Comparison of ENCODE assay signal across 11 cellular contexts in genomic region chr7:92646966-92647625, GRCh38. TPM values are rescaled to one million over a fixed set of nuclear protein-coding genes. Genes with fewer than 3 reads are reported as not detected.
DNase-seq lines count a peak whose midpoint lies in the region; ATAC-seq and TF ChIP-seq lines count a peak whose summit lies in the region.
"Had no signal": no experiment of that assay in that cellular context is flagged by ENCODE, and none has a peak within 500 bp of the region (broad histone marks: within the 10 kb centered on the region; RNA-seq: fewer than 3 reads in every experiment).

No MANE protein-coding gene starts in this region.

- DNase-seq in thyroid gland (no peak), DMS114 treated with DMSO at 0.1 percent for 48 hours (lab: John Stamatoyannopoulos, UW; ENCODE audit: unreplicated experiment) (no peak), GM10266 (ENCODE audit: extremely low spot score) (no peak), HEK293T (ENCODE audit: extremely low spot score) (no peak)
- DNase-seq: glutamatergic neuron, GOT3 had no signal

- intact Hi-C loops in thyroid gland (cut with DNase I), result no loop called here

- no peak for TF ChIP-seq POLR2A in thyroid gland (IDR thresholded peaks at IDR 0.05)

- H3K9ac ChIP-seq in OCI-LY3 (ENCODE audit: low read length), result no peak overlapping the region

- H3K4me1 ChIP-seq in OCI-LY3 (ENCODE audit: low read length) (peaks cover 68% of the 10 kb centered on the region), thyroid gland (peaks cover 0 to 7% of the 10 kb centered on the region in 2 donors)

- ATAC-seq in GM18858 (IDR thresholded peaks at IDR 0.05; ENCODE audit: unreplicated experiment) (peak; percentile 35), GM21786 (IDR thresholded peaks at IDR 0.05; ENCODE audit: unreplicated experiment) (peak; percentile 46)

- CTCF ChIA-PET in HEK293T (lab: Yijun Ruan, JAX), result no interaction called here

- H3K27ac ChIP-seq in OCI-LY3 (ENCODE audit: low read length) (peak overlapping the region; percentile 60; the same call in 1 of the 2 replicates), layer of hippocampus (ENCODE audit: low read depth, low read length) (peak overlapping the region; percentile 49), thyroid gland (no peak overlapping the region)
- H3K27ac ChIP-seq: thoracic aorta had no signal

- POLR2A ChIA-PET in HEK293T (lab: Yijun Ruan, JAX), result no interaction called here

- WGBS in thyroid gland, 2 donors, result 91 to 94% methylated on average over 5 of the region's 5 CpGs

- H3K36me3 ChIP-seq in OCI-LY3 (replicated peaks; ENCODE audit: low read depth, low read length) (peaks cover 9% of the 10 kb centered on the region), thyroid gland (no peaks in the 10 kb centered on the region)
- H3K36me3 ChIP-seq: thoracic aorta had no signal

- H3K9me3 ChIP-seq in OCI-LY3 (ENCODE audit: insufficient read depth, low read length) (no peaks in the 10 kb centered on the region), thyroid gland (no peaks in the 10 kb centered on the region)
- H3K9me3 ChIP-seq: thoracic aorta had no signal

- H3K4me3 ChIP-seq in OCI-LY3 (ENCODE audit: low read length) (peak overlapping the region; percentile 53), thyroid gland (replicated peaks in 1 of 3) (no peak overlapping the region)
- H3K4me3 ChIP-seq: thoracic aorta had no signal

- H2AFZ ChIP-seq in OCI-LY3 (ENCODE audit: low read depth, low read length), result no peak overlapping the region

- peak overlapping the region; percentile 70 for H3K4me2 ChIP-seq in OCI-LY3 (ENCODE audit: low read length)

- H4K20me1 ChIP-seq in OCI-LY3 (ENCODE audit: insufficient read depth, low read length), result no peaks in the 10 kb centered on the region

- TF ChIP-seq CTCF in OCI-LY3 (IDR thresholded peaks at IDR 0.05; ENCODE audit: low read depth, low read length) (no peak), thyroid gland (IDR thresholded peaks at IDR 0.05) (no peak), GM10266 (IDR thresholded peaks at IDR 0.05; ENCODE audit: control insufficient read depth, insufficient read depth, low read depth, missing control alignments) (no peak)

- H3K79me2 ChIP-seq in OCI-LY3 (ENCODE audit: low read length), result peaks cover 36% of the 10 kb centered on the region

- H3K27me3 ChIP-seq in OCI-LY3 (ENCODE audit: low read depth, low read length), result no peaks in the 10 kb centered on the region
- no peaks in the 10 kb centered on the region for H3K27me3 ChIP-seq in layer of hippocampus (ENCODE audit: control insufficient read depth, insufficient read depth, low read length)
- no peaks in the 10 kb centered on the region for H3K27me3 ChIP-seq in thyroid gland

TF ChIP-seq in HEK293T, 16 proteins besides CTCF, POLR2A, EP300 and RAD21:
- TF ChIP-seq LEF1 (IDR thresholded peaks at IDR 0.05; ENCODE audit: borderline replicate concordance), result no peak
- TF ChIP-seq CTBP1 (IDR thresholded peaks at IDR 0.05; ENCODE audit: borderline replicate concordance), result no peak
- no peak for TF ChIP-seq ARNT (IDR thresholded peaks at IDR 0.05)
- TF ChIP-seq FOXA1 (IDR thresholded peaks at IDR 0.05), result no peak
- TF ChIP-seq FOXM1 (IDR thresholded peaks at IDR 0.05; ENCODE audit: borderline replicate concordance), result no peak
- no peak for TF ChIP-seq NFRKB (IDR thresholded peaks at IDR 0.05)
- TF ChIP-seq ZNF384 (IDR thresholded peaks at IDR 0.05), result no peak
- TF ChIP-seq, protein P1, sequence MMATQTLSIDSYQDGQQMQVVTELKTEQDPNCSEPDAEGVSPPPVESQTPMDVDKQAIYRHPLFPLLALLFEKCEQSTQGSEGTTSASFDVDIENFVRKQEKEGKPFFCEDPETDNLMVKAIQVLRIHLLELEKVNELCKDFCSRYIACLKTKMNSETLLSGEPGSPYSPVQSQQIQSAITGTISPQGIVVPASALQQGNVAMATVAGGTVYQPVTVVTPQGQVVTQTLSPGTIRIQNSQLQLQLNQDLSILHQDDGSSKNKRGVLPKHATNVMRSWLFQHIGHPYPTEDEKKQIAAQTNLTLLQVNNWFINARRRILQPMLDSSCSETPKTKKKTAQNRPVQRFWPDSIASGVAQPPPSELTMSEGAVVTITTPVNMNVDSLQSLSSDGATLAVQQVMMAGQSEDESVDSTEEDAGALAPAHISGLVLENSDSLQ (IDR thresholded peaks at IDR 0.05), result no peak
- no peak for TF ChIP-seq TARDBP (IDR thresholded peaks at IDR 0.05)
- TF ChIP-seq ELF4 (IDR thresholded peaks at IDR 0.05), result no peak
- TF ChIP-seq L3MBTL2 (conservative IDR thresholded peaks at IDR 0.05), result no peak
- TF ChIP-seq FOXK2 (IDR thresholded peaks at IDR 0.05), result no peak
- no peak for TF ChIP-seq BHLHE40 (IDR thresholded peaks at IDR 0.05; ENCODE audit: borderline replicate concordance)
- TF ChIP-seq SUZ12 (IDR thresholded peaks at IDR 0.05), result no peak
- no peak for TF ChIP-seq SP1 (IDR thresholded peaks at IDR 0.05)
- no peak for TF ChIP-seq HDGF (IDR thresholded peaks at IDR 0.05; ENCODE audit: borderline replicate concordance)
TF ChIP-seq in HEK293T: peak in this region for 0.

RNA-seq across cellular contexts. Expression of gene FAM133B, which starts 56.9 kb away (rescaled TPM):
- 10 to 100 TPM; 28.5 to 33.4 (median 30.4) TPM for total RNA-seq in thyroid gland

Comparison
In these comparisons a context has a peak if more than half of its experiments do, and no peak if none do; other contexts are left out.
1. H3K27ac ChIP-seq: peak in OCI-LY3 (single experiment) and layer of hippocampus (single experiment); none in thyroid gland (0 of 3).